ENCODE assay signal across 9 cellular contexts in the genomic region with DNA sequence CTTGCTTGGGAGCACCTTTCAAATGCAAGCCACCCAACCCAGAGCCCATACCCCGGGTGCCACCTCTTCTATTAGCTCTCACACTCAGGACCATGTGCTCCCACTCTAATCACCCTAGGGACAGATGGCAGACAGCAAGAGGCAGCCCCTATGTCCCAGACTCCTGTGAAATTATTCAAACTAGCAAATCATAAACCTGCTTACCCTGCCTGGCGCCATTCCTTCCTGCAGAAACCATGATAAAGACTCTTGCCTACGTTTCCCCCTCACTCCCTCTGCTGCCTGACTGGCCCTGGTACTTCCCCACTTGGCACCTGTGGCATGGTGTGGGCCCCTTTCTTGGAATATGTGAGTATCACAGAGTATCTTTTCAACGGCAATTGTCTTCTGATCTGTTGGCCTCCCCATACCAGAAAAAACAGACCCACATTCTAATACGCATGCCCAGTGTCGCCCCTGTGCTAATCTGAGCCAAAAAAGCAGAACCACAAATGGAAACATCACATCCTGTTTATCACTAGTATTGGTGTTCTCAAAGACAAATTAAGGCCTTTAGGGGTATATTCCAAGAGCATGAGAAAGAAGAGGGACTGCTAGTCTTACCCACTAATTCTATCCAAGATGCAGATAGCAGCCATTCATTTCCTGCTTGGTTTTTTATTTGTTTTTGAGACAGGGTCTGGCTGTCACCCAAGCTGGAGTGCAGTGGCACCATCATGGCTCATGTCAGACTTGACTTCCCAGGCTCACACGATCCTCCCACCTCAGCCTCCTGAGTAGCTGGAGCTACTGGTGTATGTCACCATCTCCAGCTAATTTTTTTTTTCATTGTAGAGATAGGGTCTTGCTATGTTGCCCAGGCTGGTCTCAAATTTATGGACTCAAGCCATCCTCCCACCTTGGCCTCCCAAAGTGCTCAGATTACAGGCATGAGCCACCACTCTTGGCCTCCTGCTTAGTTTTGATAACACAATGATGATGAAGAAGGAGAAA. TPM values are rescaled to one million over a fixed set of nuclear protein-coding genes. Genes with fewer than 3 reads are reported as not detected.
DNase-seq lines count a peak whose midpoint lies in the region; TF ChIP-seq lines count a peak whose summit lies in the region.
"Had no signal": no experiment of that assay in that cellular context is flagged by ENCODE, and none has a peak within 500 bp of the region (broad histone marks: within the 10 kb centered on the region; RNA-seq: fewer than 3 reads in every experiment).

No MANE protein-coding gene starts in this region.

- H3K4me3 Mint-ChIP-seq in activated CD4-positive, alpha-beta T cell treated with anti-CD3 and anti-CD28 coated beads, Interleukin-2, amount 10 ng/mL, durations not matched to agents 24 days and 14 days: no peak overlapping the region
- no peak overlapping the region for H3K4me3 Mint-ChIP-seq in mesothelial cell of epicardium

- peaks cover 36% of the 10 kb centered on the region for H3K4me1 Mint-ChIP-seq in activated CD4-positive, alpha-beta T cell treated with anti-CD3 and anti-CD28 coated beads, Interleukin-2, amount 10 ng/mL, durations not matched to agents 24 days and 14 days
- H3K4me1 Mint-ChIP-seq in mesothelial cell of epicardium: peaks cover 18% of the 10 kb centered on the region

- H3K27ac Mint-ChIP-seq in activated CD4-positive, alpha-beta T cell treated with anti-CD3 and anti-CD28 coated beads, Interleukin-2, amount 10 ng/mL, durations not matched to agents 24 days and 14 days: peak overlapping the region; percentile 52
- H3K27ac Mint-ChIP-seq in mesothelial cell of epicardium: no peak overlapping the region

- DNase-seq in DMS 273 (lab: John Stamatoyannopoulos, UW; ENCODE audit: unreplicated experiment) (peak; percentile 21), DMS 273 treated with DMSO at 0.1 percent for 48 hours (lab: John Stamatoyannopoulos, UW) (no peak), UCSD-AML1 (lab: John Stamatoyannopoulos, UW; ENCODE audit: unreplicated experiment) (no peak), middle frontal gyrus (ENCODE audit: extremely low spot score, low spot score) (no peak), mesothelial cell of epicardium (ENCODE audit: low spot score in 2 of 2, unreplicated experiment in 2 of 2) (no peak)
- DNase-seq in activated CD4-positive, alpha-beta T cell treated with anti-CD3 and anti-CD28 coated beads, Interleukin-2, amount 10 ng/mL, durations not matched to agents 24 days and 14 days: peak; percentile 77
- DNase-seq in effector CD4-positive, alpha-beta T cell: peak; percentile 44
- peak in 5 of 6 experiments; percentile 44 to 81 (median 70) for DNase-seq in stimulated activated naive CD4-positive, alpha-beta T cell (lab: John Stamatoyannopoulos, UW)
- DNase-seq: left cardiac atrium had no signal

- no peak for TF ChIP-seq CTCF in mesothelial cell of epicardium (IDR thresholded peaks at IDR 0.05; ENCODE audit: unreplicated experiment)

- intact Hi-C loops in activated CD4-positive, alpha-beta T cell treated with anti-CD3 and anti-CD28 coated beads, Interleukin-2, amount 10 ng/mL, durations not matched to agents 24 days and 14 days (cut with micrococcal nuclease): loop anchor here (2.0 to 5.0 kb wide), 2 partner anchors 28 to 107 kb away; no protein-coding TSS in a partner anchor

- H3K36me3 Mint-ChIP-seq in activated CD4-positive, alpha-beta T cell treated with anti-CD3 and anti-CD28 coated beads, Interleukin-2, amount 10 ng/mL, durations not matched to agents 24 days and 14 days (ENCODE audit: low read depth): peaks cover 3% of the 10 kb centered on the region
- H3K36me3 Mint-ChIP-seq in mesothelial cell of epicardium: no peaks in the 10 kb centered on the region

- peaks cover 12% of the 10 kb centered on the region for H3K27me3 Mint-ChIP-seq in activated CD4-positive, alpha-beta T cell treated with anti-CD3 and anti-CD28 coated beads, Interleukin-2, amount 10 ng/mL, durations not matched to agents 24 days and 14 days
- peaks cover 9% of the 10 kb centered on the region for H3K27me3 Mint-ChIP-seq in mesothelial cell of epicardium (ENCODE audit: low read depth)

- peaks cover 4% of the 10 kb centered on the region for H3K9me3 Mint-ChIP-seq in activated CD4-positive, alpha-beta T cell treated with anti-CD3 and anti-CD28 coated beads, Interleukin-2, amount 10 ng/mL, durations not matched to agents 24 days and 14 days
- H3K9me3 Mint-ChIP-seq in mesothelial cell of epicardium: peaks cover 9% of the 10 kb centered on the region

RNA-seq across cellular contexts. Expression of gene TTC39C, which starts 44.1 kb away (rescaled TPM):
- total RNA-seq in activated CD4-positive, alpha-beta T cell treated with anti-CD3 and anti-CD28 coated beads, Interleukin-2, amount 10 ng/mL, durations not matched to agents 24 days and 14 days: 28.8 and 29.2 TPM in 2 replicates
- 22.9 to 26.6 TPM (median 24.7 TPM) in 3 replicates for total RNA-seq in mesothelial cell of epicardium

Comparison
In these comparisons a context has a peak if more than half of its experiments do, and no peak if none do; other contexts are left out.
1. DNase-seq: peak in DMS 273 (single experiment), activated CD4-positive, alpha-beta T cell treated with anti-CD3 and anti-CD28 coated beads, Interleukin-2, amount 10 ng/mL, durations not matched to agents 24 days and 14 days (single experiment), effector CD4-positive, alpha-beta T cell (single experiment) and stimulated activated naive CD4-positive, alpha-beta T cell (5 of 6); none in DMS 273 treated with DMSO at 0.1 percent for 48 hours (single experiment), UCSD-AML1 (single experiment), middle frontal gyrus (single experiment) and mesothelial cell of epicardium (0 of 2).